ENCODE assay signal across 10 cellular contexts in the genomic region with DNA sequence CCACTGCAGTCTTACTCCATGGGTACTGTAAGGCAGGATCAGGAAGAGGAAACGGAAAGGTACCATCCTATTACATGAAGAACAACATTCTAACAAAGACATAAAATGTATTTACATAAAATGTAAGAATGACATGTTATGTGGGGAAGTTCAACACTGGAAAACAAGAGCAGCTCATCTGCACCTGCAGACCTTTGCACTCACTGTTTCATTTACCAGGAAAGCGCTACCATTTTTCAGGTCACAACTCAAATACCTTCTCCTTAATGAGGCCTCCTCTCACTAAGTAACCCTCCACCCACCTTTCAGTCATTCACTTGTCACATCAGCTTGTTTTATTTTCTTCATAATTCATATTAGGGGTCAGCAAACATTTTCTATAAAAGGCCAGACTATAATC. TPM values are rescaled to one million over a fixed set of nuclear protein-coding genes. Genes with fewer than 3 reads are reported as not detected.
DNase-seq lines count a peak whose midpoint lies in the region; ATAC-seq and TF ChIP-seq lines count a peak whose summit lies in the region.
"Had no signal": no experiment of that assay in that cellular context is flagged by ENCODE, and none has a peak within 500 bp of the region (broad histone marks: within the 10 kb centered on the region; RNA-seq: fewer than 3 reads in every experiment).

No MANE protein-coding gene starts in this region.

- H3K36me3 Mint-ChIP-seq in activated T-helper 1 cell treated with anti-CD3 and anti-CD28 coated beads, Interleukin-12 subunit alpha, Interleukin-12 subunit beta, Interleukin-2, Interleukin-4 antibody, amounts not matched to agents 30 ng/mL and 10 ng/mL and 1 ng/mL, durations not matched to agents 14 hours and 24 hours and 36 hours (ENCODE audit: low read depth): peaks cover 3% of the 10 kb centered on the region
- peaks cover 0 to 7% (median 3%) of the 10 kb centered on the region in 5 donors for H3K36me3 Mint-ChIP-seq in naive thymus-derived CD4-positive, alpha-beta T cell

- no peaks in the 10 kb centered on the region for H3K9me3 ChIP-seq in A673 (ENCODE audit: low read depth, low read length, poor library complexity, severe bottlenecking)
- no peaks in the 10 kb centered on the region for H3K9me3 ChIP-seq in naive thymus-derived CD4-positive, alpha-beta T cell (ENCODE audit: control insufficient read depth in 2 of 3, low read length in 3 of 3)
- H3K9me3 ChIP-seq: stomach had no signal

- no peaks in the 10 kb centered on the region for H3K9me3 Mint-ChIP-seq in activated T-helper 1 cell treated with anti-CD3 and anti-CD28 coated beads, Interleukin-12 subunit alpha, Interleukin-12 subunit beta, Interleukin-2, Interleukin-4 antibody, amounts not matched to agents 30 ng/mL and 10 ng/mL and 1 ng/mL, durations not matched to agents 14 hours and 24 hours and 36 hours
- H3K9me3 Mint-ChIP-seq in naive thymus-derived CD4-positive, alpha-beta T cell: no peaks in the 10 kb centered on the region

- H3K27ac ChIP-seq in A673 (ENCODE audit: low read depth, low read length, poor library complexity, severe bottlenecking) (peak overlapping the region; percentile 81), caudate nucleus (ENCODE audit: low read depth, low read length) (no peak overlapping the region)
- no peak overlapping the region for H3K27ac ChIP-seq in naive thymus-derived CD4-positive, alpha-beta T cell (ENCODE audit: low read depth, low read length)

- TF ChIP-seq CTCF in A673 (conservative IDR thresholded peaks at IDR 0.05; ENCODE audit: low read depth, low read length): no peak

- no peak for DNase-seq in A673 (ENCODE audit: low spot score)
- no peak for DNase-seq in activated T-helper 1 cell treated with anti-CD3 and anti-CD28 coated beads, Interleukin-12 subunit alpha, Interleukin-12 subunit beta, Interleukin-2, Interleukin-4 antibody, amounts not matched to agents 30 ng/mL and 10 ng/mL and 1 ng/mL, durations not matched to agents 14 hours and 24 hours and 36 hours (ENCODE audit: low spot score)
- DNase-seq in naive thymus-derived CD4-positive, alpha-beta T cell: no peak
- no peak for DNase-seq in caudate nucleus (lab: John Stamatoyannopoulos, UW)
- DNase-seq in activated CD4-positive, CD25-positive, alpha-beta regulatory T cell treated with anti-CD3 and anti-CD28 coated beads, Interleukin-2, amount 50 U/mL, for 72 hours: no peak
- no peak for DNase-seq in NK-92 treated with Interleukin-12 subunit alpha and Interleukin-12 subunit beta, amount 100 ng/mL, for 24 hours (lab: John Stamatoyannopoulos, UW)
- DNase-seq in NOMO-1 treated with dmso at 0.1 percent for 144 hours (lab: John Stamatoyannopoulos, UW; ENCODE audit: unreplicated experiment): no peak
- DNase-seq: effector memory CD4-positive, alpha-beta T cell; stomach had no signal

- H3K36me3 ChIP-seq in A673 (ENCODE audit: insufficient read depth, low read length, poor library complexity, severe bottlenecking): no peaks in the 10 kb centered on the region
- peaks cover 0 to 4% (median 0%) of the 10 kb centered on the region in 3 experiments for H3K36me3 ChIP-seq in naive thymus-derived CD4-positive, alpha-beta T cell (ENCODE audit: control insufficient read depth in 2 of 3, insufficient read depth in 3 of 3, low read length in 3 of 3)
- H3K36me3 ChIP-seq: stomach had no signal

- H3K4me3 ChIP-seq in A673 (ENCODE audit: low read depth, low read length, poor library complexity, severe bottlenecking): peak overlapping the region; percentile 89
- H3K4me3 ChIP-seq in GM08714 (ENCODE audit: low read length): peak overlapping the region; percentile 21; the same call in 1 of the 2 replicates
- H3K4me3 ChIP-seq in naive thymus-derived CD4-positive, alpha-beta T cell (ENCODE audit: low read length): no peak overlapping the region
- H3K4me3 ChIP-seq: stomach had no signal

- no peak for ATAC-seq in naive thymus-derived CD4-positive, alpha-beta T cell

- no TSS peak for BruUV-seq in A673 (replicated peaks; lab: Mats Ljungman, UMichigan)

- H3K4me1 Mint-ChIP-seq in activated T-helper 1 cell treated with anti-CD3 and anti-CD28 coated beads, Interleukin-12 subunit alpha, Interleukin-12 subunit beta, Interleukin-2, Interleukin-4 antibody, amounts not matched to agents 30 ng/mL and 10 ng/mL and 1 ng/mL, durations not matched to agents 14 hours and 24 hours and 36 hours (ENCODE audit: low read depth): peaks cover 52% of the 10 kb centered on the region
- peaks cover 36 to 65% (median 58%) of the 10 kb centered on the region in 7 donors for H3K4me1 Mint-ChIP-seq in naive thymus-derived CD4-positive, alpha-beta T cell

- H3K27me3 Mint-ChIP-seq in activated T-helper 1 cell treated with anti-CD3 and anti-CD28 coated beads, Interleukin-12 subunit alpha, Interleukin-12 subunit beta, Interleukin-2, Interleukin-4 antibody, amounts not matched to agents 30 ng/mL and 10 ng/mL and 1 ng/mL, durations not matched to agents 14 hours and 24 hours and 36 hours (ENCODE audit: insufficient read depth): no peaks in the 10 kb centered on the region
- H3K27me3 Mint-ChIP-seq in naive thymus-derived CD4-positive, alpha-beta T cell: no peaks in the 10 kb centered on the region

- no peak overlapping the region for H3K27ac Mint-ChIP-seq in activated T-helper 1 cell treated with anti-CD3 and anti-CD28 coated beads, Interleukin-12 subunit alpha, Interleukin-12 subunit beta, Interleukin-2, Interleukin-4 antibody, amounts not matched to agents 30 ng/mL and 10 ng/mL and 1 ng/mL, durations not matched to agents 14 hours and 24 hours and 36 hours
- peak overlapping the region in 8 of 9 donors; percentile 8 to 90 (median 36) for H3K27ac Mint-ChIP-seq in naive thymus-derived CD4-positive, alpha-beta T cell

- peak overlapping the region; percentile 16 for H3K4me3 Mint-ChIP-seq in activated T-helper 1 cell treated with anti-CD3 and anti-CD28 coated beads, Interleukin-12 subunit alpha, Interleukin-12 subunit beta, Interleukin-2, Interleukin-4 antibody, amounts not matched to agents 30 ng/mL and 10 ng/mL and 1 ng/mL, durations not matched to agents 14 hours and 24 hours and 36 hours
- H3K4me3 Mint-ChIP-seq in naive thymus-derived CD4-positive, alpha-beta T cell: peak overlapping the region; percentile 15 to 94 (median 49)

- CTCF ChIA-PET in A673 (lab: Charles Lee): no interaction called here
- CTCF ChIA-PET in naive thymus-derived CD4-positive, alpha-beta T cell (lab: Charles Lee): no interaction called here

- peaks cover 56% of the 10 kb centered on the region for H3K4me1 ChIP-seq in A673 (ENCODE audit: insufficient read depth, low read length, poor library complexity, severe bottlenecking)
- peaks cover 18 to 32% of the 10 kb centered on the region in 2 donors for H3K4me1 ChIP-seq in naive thymus-derived CD4-positive, alpha-beta T cell (ENCODE audit: control insufficient read depth in 2 of 2, insufficient read depth in 2 of 2, low read length in 2 of 2)

- POLR2A ChIA-PET in A673 (lab: Charles Lee; ENCODE audit: low non-redundant PET): no interaction called here
- POLR2A ChIA-PET in naive thymus-derived CD4-positive, alpha-beta T cell (lab: Charles Lee): interaction anchor here (0.9 kb wide), 1 partner anchor 708 kb away, joined by 3 read pairs; no protein-coding TSS in a partner anchor

- H3K27me3 ChIP-seq in A673 (replicated peaks; ENCODE audit: insufficient read depth, low read depth, low read length, poor library complexity): no peaks in the 10 kb centered on the region
- H3K27me3 ChIP-seq in naive thymus-derived CD4-positive, alpha-beta T cell (ENCODE audit: control insufficient read depth in 2 of 2, insufficient read depth in 2 of 2, low read length in 2 of 2): no peaks in the 10 kb centered on the region
- H3K27me3 ChIP-seq: stomach had no signal

- intact Hi-C loops in A673 (cut with micrococcal nuclease; ENCODE audit: unreplicated experiment): loop anchor here (5.0 kb wide), 1 partner anchor 59 kb away; no protein-coding TSS in a partner anchor
- intact Hi-C loops in activated T-helper 1 cell treated with anti-CD3 and anti-CD28 coated beads, Interleukin-12 subunit alpha, Interleukin-12 subunit beta, Interleukin-2, Interleukin-4 antibody, amounts not matched to agents 30 ng/mL and 10 ng/mL and 1 ng/mL, durations not matched to agents 14 hours and 24 hours and 36 hours (cut with micrococcal nuclease): loop anchor here (5.0 to 10.0 kb wide), 4 partner anchors 574 to 1839 kb away; a partner anchor contains a TSS
- intact Hi-C loops in naive thymus-derived CD4-positive, alpha-beta T cell (cut with micrococcal nuclease): loop anchor here (5.0 to 10.0 kb wide), 4 partner anchors 1134 to 1739 kb away; a partner anchor contains a TSS

RNA-seq across cellular contexts. Expression of a gene that starts 2.6 kb away (rescaled TPM):
- 29.4 and 32.8 TPM in 2 replicates for total RNA-seq in A673 (2021)
- 17.1 and 22.4 TPM in 2 replicates for total RNA-seq in activated T-helper 1 cell treated with anti-CD3 and anti-CD28 coated beads, Interleukin-12 subunit alpha, Interleukin-12 subunit beta, Interleukin-2, Interleukin-4 antibody, amounts not matched to agents 30 ng/mL and 10 ng/mL and 1 ng/mL, durations not matched to agents 14 hours and 24 hours and 36 hours
- total RNA-seq in naive thymus-derived CD4-positive, alpha-beta T cell: 10 to 100 TPM; 20.5 to 39.4 (median 36.5) TPM
- 1 to 10 TPM; 2.6 to 6.5 TPM for polyA plus RNA-seq in naive thymus-derived CD4-positive, alpha-beta T cell
